Comparison of ENCODE assay signal across 9 cellular contexts in the genomic region with DNA sequence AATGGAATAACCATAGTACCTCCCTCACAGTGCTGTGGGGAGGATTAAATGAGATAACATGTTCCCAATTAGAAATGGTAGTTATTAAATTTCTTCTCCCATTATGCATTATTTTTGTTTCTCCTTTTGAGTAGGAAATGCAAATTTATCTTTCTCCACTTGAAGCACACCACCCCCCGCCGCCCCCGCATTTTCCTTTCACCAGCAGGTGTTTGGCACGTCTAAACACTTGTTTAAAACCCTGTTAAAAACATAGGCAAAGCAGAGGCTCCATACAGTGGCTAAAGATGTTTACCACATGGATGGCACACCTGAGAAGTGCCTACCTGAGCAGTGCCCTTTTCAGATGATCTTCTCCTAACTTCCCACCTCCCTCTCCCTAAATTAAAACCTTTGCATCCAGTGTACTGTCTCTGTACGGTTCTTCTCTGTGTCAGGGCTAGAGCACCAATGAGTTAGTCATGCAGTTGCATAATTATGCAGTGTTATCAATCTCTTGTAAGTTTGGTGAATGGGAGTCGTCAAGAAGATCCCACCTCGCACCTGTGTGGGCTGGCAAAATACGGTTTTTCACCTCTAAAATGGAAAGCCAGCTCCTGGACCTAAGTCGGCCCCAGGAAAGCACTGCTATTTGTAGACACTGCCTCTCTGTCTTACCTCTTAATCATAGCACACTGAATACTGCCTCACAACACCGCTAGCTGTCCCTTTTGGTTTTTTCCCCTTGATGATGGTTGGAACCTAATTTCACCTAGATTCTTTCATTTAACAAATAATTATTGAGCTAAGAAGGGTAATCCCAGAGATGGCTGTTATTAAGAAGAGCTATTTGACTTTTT.
A peak's percentile ranks its signal among the peaks of the same experiment; 100 is the strongest.
DNase-seq lines count a peak whose midpoint lies in the region; ATAC-seq and TF ChIP-seq lines count a peak whose summit lies in the region.
"Had no signal": no experiment of that assay in that cellular context is flagged by ENCODE, and none has a peak within 500 bp of the region (broad histone marks: within the 10 kb centered on the region; RNA-seq: fewer than 3 reads in every experiment).

No MANE protein-coding gene starts in this region.

- no peaks in the 10 kb centered on the region for H3K36me3 Mint-ChIP-seq in activated CD8-positive, alpha-beta T cell treated with anti-CD3 and anti-CD28 coated beads for 36 hours (ENCODE audit: low read depth)
- H3K36me3 Mint-ChIP-seq in activated CD8-positive, alpha-beta T cell treated with anti-CD3 and anti-CD28 coated beads, Interleukin-2, amount 10 ng/mL, durations not matched to agents 7 days and 5 days (ENCODE audit: low read depth) = no peaks in the 10 kb centered on the region
- H3K36me3 Mint-ChIP-seq in activated T-helper 17 cell treated with anti-CD3 and anti-CD28 coated beads, Interleukin-2, amount 50 U/mL, for 72 hours (ENCODE audit: low read depth) = no peaks in the 10 kb centered on the region

- CTCF ChIA-PET in activated CD8-positive, alpha-beta T cell treated with anti-CD3 and anti-CD28 coated beads for 36 hours (lab: Charles Lee) = no interaction called here
- CTCF ChIA-PET in activated CD8-positive, alpha-beta T cell treated with anti-CD3 and anti-CD28 coated beads, Interleukin-2, amount 10 ng/mL, durations not matched to agents 7 days and 5 days (lab: Charles Lee) = interaction anchor here (0.8 to 1.4 kb wide), 3 partner anchors 16 to 268 kb away, joined by 3 to 4 read pairs (median 3); no protein-coding TSS in a partner anchor

- H3K4me3 Mint-ChIP-seq in activated CD8-positive, alpha-beta T cell treated with anti-CD3 and anti-CD28 coated beads for 36 hours = peak overlapping the region; percentile 39
- no peak overlapping the region for H3K4me3 Mint-ChIP-seq in activated CD8-positive, alpha-beta T cell treated with anti-CD3 and anti-CD28 coated beads, Interleukin-2, amount 10 ng/mL, durations not matched to agents 7 days and 5 days
- peak overlapping the region; percentile 49 for H3K4me3 Mint-ChIP-seq in activated T-helper 17 cell treated with anti-CD3 and anti-CD28 coated beads, Interleukin-2, amount 50 U/mL, for 72 hours

- peak overlapping the region; percentile 71 for H3K27ac Mint-ChIP-seq in activated CD8-positive, alpha-beta T cell treated with anti-CD3 and anti-CD28 coated beads for 36 hours
- no peak overlapping the region for H3K27ac Mint-ChIP-seq in activated CD8-positive, alpha-beta T cell treated with anti-CD3 and anti-CD28 coated beads, Interleukin-2, amount 10 ng/mL, durations not matched to agents 7 days and 5 days
- H3K27ac Mint-ChIP-seq in activated T-helper 17 cell treated with anti-CD3 and anti-CD28 coated beads, Interleukin-2, amount 50 U/mL, for 72 hours = peak overlapping the region; percentile 12

- POLR2A ChIA-PET in activated CD8-positive, alpha-beta T cell treated with anti-CD3 and anti-CD28 coated beads for 36 hours (lab: Charles Lee) = interaction anchor here (0.7 kb wide), 1 partner anchor 61 kb away, joined by 3 read pairs; no protein-coding TSS in a partner anchor
- POLR2A ChIA-PET in activated CD8-positive, alpha-beta T cell treated with anti-CD3 and anti-CD28 coated beads, Interleukin-2, amount 10 ng/mL, durations not matched to agents 7 days and 5 days (lab: Charles Lee) = no interaction called here

- ATAC-seq in activated CD8-positive, alpha-beta T cell treated with anti-CD3 and anti-CD28 coated beads for 36 hours = peak; percentile 76
- ATAC-seq in activated CD8-positive, alpha-beta T cell treated with anti-CD3 and anti-CD28 coated beads, Interleukin-2, amount 10 ng/mL, durations not matched to agents 7 days and 5 days = no peak
- peak; percentile 30 for ATAC-seq in HG03565 (IDR thresholded peaks at IDR 0.05; ENCODE audit: unreplicated experiment)
- peak; percentile 74 for ATAC-seq in activated T-helper 17 cell treated with anti-CD3 and anti-CD28 coated beads, Interleukin-2, amount 50 U/mL, for 72 hours (replicated peaks)
- no peak for ATAC-seq in sciatic nerve

- H3K27me3 Mint-ChIP-seq in activated CD8-positive, alpha-beta T cell treated with anti-CD3 and anti-CD28 coated beads for 36 hours = no peaks in the 10 kb centered on the region
- H3K27me3 Mint-ChIP-seq in activated CD8-positive, alpha-beta T cell treated with anti-CD3 and anti-CD28 coated beads, Interleukin-2, amount 10 ng/mL, durations not matched to agents 7 days and 5 days (ENCODE audit: low read depth) = no peaks in the 10 kb centered on the region
- H3K27me3 Mint-ChIP-seq in activated T-helper 17 cell treated with anti-CD3 and anti-CD28 coated beads, Interleukin-2, amount 50 U/mL, for 72 hours = peaks cover 4% of the 10 kb centered on the region

- H3K4me1 Mint-ChIP-seq in activated CD8-positive, alpha-beta T cell treated with anti-CD3 and anti-CD28 coated beads for 36 hours (ENCODE audit: low read depth) = peaks cover 44% of the 10 kb centered on the region
- peaks cover 44% of the 10 kb centered on the region for H3K4me1 Mint-ChIP-seq in activated CD8-positive, alpha-beta T cell treated with anti-CD3 and anti-CD28 coated beads, Interleukin-2, amount 10 ng/mL, durations not matched to agents 7 days and 5 days (ENCODE audit: low read depth)
- H3K4me1 Mint-ChIP-seq in activated T-helper 17 cell treated with anti-CD3 and anti-CD28 coated beads, Interleukin-2, amount 50 U/mL, for 72 hours = peaks cover 20% of the 10 kb centered on the region

- intact Hi-C loops in activated CD8-positive, alpha-beta T cell treated with anti-CD3 and anti-CD28 coated beads for 36 hours (cut with micrococcal nuclease) = no loop called here
- intact Hi-C loops in sciatic nerve (cut with DNase I) = no loop called here

- no peak for TF ChIP-seq CTCF in activated CD8-positive, alpha-beta T cell treated with anti-CD3 and anti-CD28 coated beads for 36 hours (IDR thresholded peaks at IDR 0.05)

- H3K9me3 Mint-ChIP-seq in activated CD8-positive, alpha-beta T cell treated with anti-CD3 and anti-CD28 coated beads for 36 hours = no peaks in the 10 kb centered on the region
- H3K9me3 Mint-ChIP-seq in activated CD8-positive, alpha-beta T cell treated with anti-CD3 and anti-CD28 coated beads, Interleukin-2, amount 10 ng/mL, durations not matched to agents 7 days and 5 days (ENCODE audit: insufficient read depth) = no peaks in the 10 kb centered on the region
- H3K9me3 Mint-ChIP-seq in activated T-helper 17 cell treated with anti-CD3 and anti-CD28 coated beads, Interleukin-2, amount 50 U/mL, for 72 hours = no peaks in the 10 kb centered on the region

- DNase-seq in activated CD8-positive, alpha-beta T cell treated with anti-CD3 and anti-CD28 coated beads for 36 hours = peak; percentile 59
- DNase-seq in activated CD8-positive, alpha-beta T cell treated with anti-CD3 and anti-CD28 coated beads, Interleukin-2, amount 10 ng/mL, durations not matched to agents 7 days and 5 days = no peak
- peak; percentile 30 for DNase-seq in stimulated activated CD8-positive, alpha-beta memory T cell treated with anti-CD3 and anti-CD28 coated beads, Interleukin-4, amount 100 ng/mL, for 48 hours
- DNase-seq in amniotic stem cell (lab: John Stamatoyannopoulos, UW) (no peak), sciatic nerve (ENCODE audit: low spot score) (no peak), NCI-H226 (no peak)
- DNase-seq: activated CD8-positive, alpha-beta memory T cell treated with anti-CD3 and anti-CD28 coated beads, Interleukin-2, amount 50 U/mL, for 48 hours had no signal

Comparison
In these comparisons a context has a peak if more than half of its experiments do, and no peak if none do; other contexts are left out.
1. ATAC-seq: peak in activated CD8-positive, alpha-beta T cell treated with anti-CD3 and anti-CD28 coated beads for 36 hours (single experiment), HG03565 (single experiment) and activated T-helper 17 cell treated with anti-CD3 and anti-CD28 coated beads, Interleukin-2, amount 50 U/mL, for 72 hours (single experiment); none in activated CD8-positive, alpha-beta T cell treated with anti-CD3 and anti-CD28 coated beads, Interleukin-2, amount 10 ng/mL, durations not matched to agents 7 days and 5 days (single experiment) and sciatic nerve (single experiment).
2. DNase-seq: peak in activated CD8-positive, alpha-beta T cell treated with anti-CD3 and anti-CD28 coated beads for 36 hours (single experiment) and stimulated activated CD8-positive, alpha-beta memory T cell treated with anti-CD3 and anti-CD28 coated beads, Interleukin-4, amount 100 ng/mL, for 48 hours (single experiment); none in activated CD8-positive, alpha-beta T cell treated with anti-CD3 and anti-CD28 coated beads, Interleukin-2, amount 10 ng/mL, durations not matched to agents 7 days and 5 days (single experiment), amniotic stem cell (single experiment), sciatic nerve (single experiment) and NCI-H226 (single experiment).